ENCODE assay signal across 10 cellular contexts in the genomic region with DNA sequence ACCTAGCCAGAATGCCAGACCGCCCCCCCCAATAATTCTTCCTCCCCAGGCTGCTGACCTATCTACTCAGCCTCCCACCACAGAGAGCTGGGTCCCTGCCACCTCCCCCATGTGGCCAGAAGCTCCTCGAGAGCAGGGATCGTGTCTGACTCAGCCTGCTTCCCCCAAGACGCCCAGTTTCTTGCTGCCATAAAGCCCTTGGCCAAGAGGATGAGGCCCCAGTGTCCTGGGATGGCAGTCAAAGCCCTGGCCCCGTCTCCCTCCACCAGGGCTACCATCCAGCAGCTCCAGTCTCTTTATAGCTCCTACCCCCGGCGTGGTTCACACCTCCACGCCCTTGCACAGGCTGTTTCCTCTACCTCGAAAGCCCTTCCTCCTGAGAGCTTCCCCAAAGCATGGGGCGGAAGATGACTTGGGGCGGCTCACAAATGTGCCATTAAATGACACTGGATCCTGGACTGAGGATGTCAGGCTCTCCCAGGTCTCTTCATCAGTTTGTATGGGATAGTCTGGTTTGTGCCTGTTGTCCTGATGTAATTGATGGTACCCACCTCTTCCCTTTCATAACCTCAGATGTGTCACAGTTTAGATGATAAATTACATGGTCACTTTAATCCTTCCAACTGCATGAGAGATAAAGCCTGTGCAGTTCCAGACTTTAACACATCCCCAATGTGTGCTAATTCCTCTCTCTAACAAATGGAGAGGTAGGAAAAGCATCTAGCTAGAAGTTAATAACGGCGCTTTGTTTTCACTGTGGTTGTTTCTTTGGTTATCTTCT. TPM values are rescaled to one million over a fixed set of nuclear protein-coding genes. Genes with fewer than 3 reads are reported as not detected.
DNase-seq lines count a peak whose midpoint lies in the region; ATAC-seq and TF ChIP-seq lines count a peak whose summit lies in the region.
"Had no signal": no experiment of that assay in that cellular context is flagged by ENCODE, and none has a peak within 500 bp of the region (broad histone marks: within the 10 kb centered on the region; RNA-seq: fewer than 3 reads in every experiment).

No MANE protein-coding gene starts in this region.

- H3K9me2 ChIP-seq in Loucy (replicated peaks; ENCODE audit: low read depth, low read length), result no peaks in the 10 kb centered on the region

- no peaks in the 10 kb centered on the region for H3K79me2 ChIP-seq in Loucy (ENCODE audit: insufficient read depth, low read length)
- H3K79me2 ChIP-seq: parathyroid adenoma had no signal

- H4K20me1 ChIP-seq in Loucy (ENCODE audit: insufficient read depth, low read length, poor library complexity, severe bottlenecking), result no peaks in the 10 kb centered on the region

- H3K4me3 ChIP-seq in Loucy (ENCODE audit: low read length, poor library complexity, severe bottlenecking), result no peak overlapping the region

- H3K9me3 Mint-ChIP-seq in nephron, result no peaks in the 10 kb centered on the region

- peak overlapping the region in 2 of 3 experiments; percentile 26 to 45 for H3K27ac Mint-ChIP-seq in nephron

- ATAC-seq in foreskin keratinocyte (no peak), GM18511 (IDR thresholded peaks at IDR 0.05; ENCODE audit: unreplicated experiment) (no peak)

- no peaks in the 10 kb centered on the region for H3K9me3 ChIP-seq in Loucy (ENCODE audit: insufficient read depth, low read depth, low read length)

- peak overlapping the region; percentile 26 for H3K4me2 ChIP-seq in Loucy (ENCODE audit: low read depth, low read length, poor library complexity, severe bottlenecking)

- TF ChIP-seq CTCF in Loucy (conservative IDR thresholded peaks at IDR 0.05; ENCODE audit: low read length) (no peak), nephron (IDR thresholded peaks at IDR 0.05; ENCODE audit: unreplicated experiment in 3 of 3) (no peak), foreskin keratinocyte (conservative IDR thresholded peaks at IDR 0.05) (no peak)

- DNase-seq in NCI-H2227 (lab: John Stamatoyannopoulos, UW; ENCODE audit: unreplicated experiment) (peak; percentile 47), NCI-H2227 treated with DMSO at 0.1 percent for 48 hours (lab: John Stamatoyannopoulos, UW) (no peak), astrocyte of the hippocampus (ENCODE audit: low read depth, low spot score) (peak; percentile 72), midbrain (lab: John Stamatoyannopoulos, UW) (no peak), foreskin keratinocyte (no peak)

- H3K27me3 ChIP-seq in Loucy (ENCODE audit: insufficient read depth, low read length, poor library complexity, severe bottlenecking), result no peaks in the 10 kb centered on the region
- no peaks in the 10 kb centered on the region for H3K27me3 ChIP-seq in foreskin keratinocyte

- peaks cover 31% of the 10 kb centered on the region for H3K4me1 ChIP-seq in Loucy (ENCODE audit: insufficient read depth, low read length, poor library complexity, severe bottlenecking)
- peaks cover 7% of the 10 kb centered on the region for H3K4me1 ChIP-seq in foreskin keratinocyte

- H3K4me1 Mint-ChIP-seq in nephron, result peaks cover 89% of the 10 kb centered on the region

- peaks cover 8% of the 10 kb centered on the region for H3K27me3 Mint-ChIP-seq in nephron (ENCODE audit: low read depth)

- no peak overlapping the region for H3K27ac ChIP-seq in foreskin keratinocyte
- H3K27ac ChIP-seq: 22Rv1, parathyroid adenoma had no signal

- no peaks in the 10 kb centered on the region for H3K36me3 ChIP-seq in Loucy (ENCODE audit: insufficient read depth, low read length)

- H3K9ac ChIP-seq in Loucy (ENCODE audit: low read depth, low read length, poor library complexity, severe bottlenecking), result no peak overlapping the region
- H3K9ac ChIP-seq: parathyroid adenoma had no signal

- H3K36me3 Mint-ChIP-seq in nephron (ENCODE audit: low read depth), result no peaks in the 10 kb centered on the region

- H3F3A ChIP-seq in Loucy (ENCODE audit: low read depth), result no peaks in the 10 kb centered on the region

- H2AFZ ChIP-seq in Loucy (ENCODE audit: low read length), result no peak overlapping the region
- H2AFZ ChIP-seq: parathyroid adenoma had no signal

- H3K4me3 Mint-ChIP-seq in nephron, result no peak overlapping the region

RNA-seq across cellular contexts. Expression of gene ADGRB2, which starts 13.1 kb away (rescaled TPM):
- 2.5 and 2.8 TPM in 2 replicates for total RNA-seq in foreskin keratinocyte
- 2.4 and 2.7 TPM in 2 replicates for polyA plus RNA-seq in foreskin keratinocyte

RNA-seq across cellular contexts. Expression of gene COL16A1, which starts 47.2 kb away (rescaled TPM):
- total RNA-seq in foreskin keratinocyte, result 125 and 133 TPM in 2 replicates
- 74.3 and 80.3 TPM in 2 replicates for polyA plus RNA-seq in foreskin keratinocyte

Comparison
In these comparisons a context has a peak if more than half of its experiments do, and no peak if none do; other contexts are left out.
1. DNase-seq: peak in NCI-H2227 (single experiment) and astrocyte of the hippocampus (single experiment); none in NCI-H2227 treated with DMSO at 0.1 percent for 48 hours (single experiment), midbrain (single experiment) and foreskin keratinocyte (0 of 2).